In the genomic region with DNA sequence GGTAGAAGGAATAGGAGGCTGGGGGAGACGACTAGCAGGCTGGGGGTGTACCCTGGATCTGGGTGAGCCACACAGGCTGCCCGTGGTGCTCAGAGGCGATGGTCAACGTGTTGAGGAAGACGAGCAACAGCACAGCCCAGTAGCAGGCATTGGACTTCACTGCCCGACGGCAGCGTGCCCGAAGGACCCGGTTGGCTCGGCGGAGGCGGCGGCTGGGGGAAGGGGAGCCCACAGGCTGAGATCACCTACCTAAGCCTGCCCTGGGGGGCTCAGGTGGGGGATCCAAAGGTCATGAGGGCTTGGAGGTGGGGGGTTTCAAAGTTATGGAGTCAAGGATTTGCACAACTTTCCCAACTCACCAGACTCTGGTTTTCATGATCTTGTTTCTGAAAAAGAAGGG, we compare ENCODE assay signal across 10 cellular contexts. TPM values are rescaled to one million over a fixed set of nuclear protein-coding genes. Genes with fewer than 3 reads are reported as not detected.
"Had no signal": no experiment of that assay in that cellular context is flagged by ENCODE, and none has a peak within 500 bp of the region (broad histone marks: within the 10 kb centered on the region; RNA-seq: fewer than 3 reads in every experiment).

No MANE protein-coding gene starts in this region.

- H2AFZ ChIP-seq: GM23248, GM23338 had no signal

- DNase-seq: GM23248, GOT3, H7, H9, HCEC 1CT, HFFc6 had no signal

- H3K36me3 ChIP-seq: HAP-1 had no signal

- H3K4me3 ChIP-seq: GM23248, GM23338, HAP-1 had no signal

- H3K9me3 ChIP-seq: HAP-1 had no signal

- H3K4me1 ChIP-seq: HAP-1 had no signal

- ATAC-seq: GM23338, HCT116 had no signal

- H3K27ac Mint-ChIP-seq: GM23338, H9, HFFc6 had no signal

- H3K4me2 ChIP-seq: GM23338 had no signal

- H3K27ac ChIP-seq: GM23248 had no signal

- H3K4me3 Mint-ChIP-seq: GM23338, H9, HFFc6 had no signal

RNA-seq across cellular contexts. Expression of gene CACNA1F, which starts 7.3 kb away (rescaled TPM):
- total RNA-seq: GM23248, H4, HFFc6 had no signal

RNA-seq across cellular contexts. Expression of gene FOXP3, which starts 38.7 kb away (rescaled TPM):
- total RNA-seq: GM23248, H4 had no signal
